ENCODE assay signal across 13 cellular contexts in genomic region chr4:75531536-75532143, GRCh38. TPM values are rescaled to one million over a fixed set of nuclear protein-coding genes. Genes with fewer than 3 reads are reported as not detected.
"Had no signal": no experiment of that assay in that cellular context is flagged by ENCODE, and none has a peak within 500 bp of the region (broad histone marks: within the 10 kb centered on the region; RNA-seq: fewer than 3 reads in every experiment).

No MANE protein-coding gene starts in this region.

RNA-seq across cellular contexts. Expression of gene ODAPH, which starts 24.2 kb away (rescaled TPM):
- total RNA-seq: stomach, subcutaneous adipose tissue, temporal lobe, testis, thoracic aorta, tibial nerve, transverse colon, upper lobe of left lung, upper lobe of right lung, ureter, urinary bladder, uterus, vagina had no signal
- polyA plus RNA-seq: urinary bladder had no signal
